ENCODE assay signal across 8 cellular contexts in the genomic region with DNA sequence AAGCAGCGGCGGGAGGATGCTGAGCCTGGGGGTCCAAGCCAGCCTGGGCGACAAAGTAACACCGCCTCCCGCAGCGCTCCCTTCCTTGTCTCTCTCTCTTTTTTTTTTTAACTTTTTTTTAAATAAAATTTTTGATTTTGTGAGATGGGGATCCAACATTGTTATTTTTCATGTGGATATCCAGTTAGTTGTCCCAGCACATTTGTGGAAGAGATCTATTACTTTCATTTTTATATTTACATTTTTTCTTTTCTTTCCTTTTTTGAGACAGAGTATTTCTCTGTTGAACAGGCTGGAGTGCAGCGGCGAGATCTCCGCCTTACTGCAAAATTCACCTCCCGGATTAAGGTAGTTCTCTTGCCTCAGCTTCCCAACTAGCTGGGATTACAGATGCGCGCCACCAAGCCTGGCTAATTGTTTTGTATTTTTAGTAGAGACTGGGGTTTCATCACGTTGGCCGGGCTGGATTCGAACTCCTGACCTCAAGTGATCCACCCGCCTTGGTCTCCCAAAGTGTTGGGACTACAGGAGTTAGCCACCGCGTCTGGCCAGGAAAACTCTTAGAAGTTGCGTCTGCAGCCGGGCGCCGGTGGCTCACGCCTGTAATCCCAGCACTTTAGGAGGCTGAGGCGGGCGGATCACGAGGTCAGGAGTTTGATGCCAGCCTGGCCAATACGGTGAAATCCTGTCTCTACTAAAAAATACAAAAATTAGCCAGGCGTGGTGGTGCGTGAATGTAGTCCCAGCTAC. TPM values are rescaled to one million over a fixed set of nuclear protein-coding genes. Genes with fewer than 3 reads are reported as not detected.
A peak's percentile ranks its signal among the peaks of the same experiment; 100 is the strongest.
DNase-seq lines count a peak whose midpoint lies in the region; ATAC-seq, FAIRE-seq and TF ChIP-seq lines count a peak whose summit lies in the region.

No MANE protein-coding gene starts in this region.

- peak overlapping the region; percentile 89 for H2AFZ ChIP-seq in GM12878 (ENCODE audit: control insufficient read depth, low read depth, low read length)

- H3K4me3 Mint-ChIP-seq in activated T-cell treated with anti-CD3 and anti-CD28 coated beads, Interleukin-2, amount 50 U/mL, for 72 hours: peak overlapping the region; percentile 96

- POLR2A ChIA-PET in GM12878 (lab: Charles Lee): interaction anchor here (0.7 kb wide), 1 partner anchor 20 kb away, joined by 3 read pairs; no protein-coding TSS in a partner anchor

- WGBS in GM12878 (ENCODE audit: insufficient coverage, insufficient replicate concordance, low lambda C conversion rate, missing lambda C conversion rate): 70% methylated on average over 29 of the region's 29 CpGs
- WGBS in lung, 2 donors: 53 to 58% methylated on average over 29 of the region's 29 CpGs
- 56 to 66% methylated on average over 29 of the region's 29 CpGs for WGBS in tibial nerve, 2 donors

- in situ Hi-C loops in GM12878 (cut with MboI): loop anchor here (5.0 kb wide), 1 partner anchor 86 kb away; a partner anchor contains a TSS

- CTCF ChIA-PET in GM12878 (lab: Yijun Ruan, JAX): no interaction called here

- peaks cover 22 to 26% of the 10 kb centered on the region in 2 donors for H3K36me3 Mint-ChIP-seq in activated T-cell treated with anti-CD3 and anti-CD28 coated beads, Interleukin-2, amount 50 U/mL, for 72 hours (ENCODE audit: insufficient read depth in 2 of 2)

- RAD21 ChIA-PET in GM12878 (lab: Charles Lee; ENCODE audit: unreplicated experiment): no interaction called here

- H4K20me1 ChIP-seq in GM12878 (ENCODE audit: control insufficient read depth, insufficient read depth): no peaks in the 10 kb centered on the region

- SMC1A ChIA-PET in GM12878 (lab: Charles Lee; ENCODE audit: uncharacterized antibody, unreplicated experiment): interaction anchor here (0.9 kb wide), 1 partner anchor 20 kb away, joined by 3 read pairs; a partner anchor contains a TSS

- peaks cover 0 to 12% of the 10 kb centered on the region in 2 donors for H3K9me3 Mint-ChIP-seq in activated T-cell treated with anti-CD3 and anti-CD28 coated beads, Interleukin-2, amount 50 U/mL, for 72 hours

- DNase-seq in activated T-cell treated with anti-CD3 and anti-CD28 coated beads, Interleukin-2, amount 50 U/mL, for 72 hours: no peak
- DNase-seq in activated T-cell treated with anti-CD3 and anti-CD28 coated beads for 4 hours: no peak
- DNase-seq in GM12878 (ENCODE audit: low read depth, low spot score): no peak
- no peak for DNase-seq in lung (ENCODE audit: low spot score)
- no peak for DNase-seq in tibial nerve (ENCODE audit: low spot score in 2 of 2)
- DNase-seq in stimulated activated CD4-positive, alpha-beta T cell treated with anti-CD3 and anti-CD28 coated beads, Interleukin-12 subunit alpha, Interleukin-12 subunit beta, amount 100 ng/mL, for 4 hours: no peak
- no peak for DNase-seq in NCI-H2029 (lab: John Stamatoyannopoulos, UW)
- DNase-seq in SK-N-DZ (ENCODE audit: low spot score): no peak

- TF ChIP-seq CTCF in GM12878 (IDR thresholded peaks at IDR 0.05 in 2 of 3, conservative IDR thresholded peaks at IDR 0.05 in 1 of 3; ENCODE audit: control insufficient read depth in 2 of 3, extremely low read depth in 1 of 3, insufficient read depth in 1 of 3, low read depth in 3 of 3, low read length in 3 of 3) (no peak), lung (IDR thresholded peaks at IDR 0.05; ENCODE audit: control extremely low read depth, extremely low read depth) (no peak), tibial nerve (IDR thresholded peaks at IDR 0.05) (no peak)

- peaks cover 25% of the 10 kb centered on the region for H3K4me1 Mint-ChIP-seq in activated T-cell treated with anti-CD3 and anti-CD28 coated beads, Interleukin-2, amount 50 U/mL, for 72 hours (ENCODE audit: low read depth)

- H3K9ac ChIP-seq in GM12878 (ENCODE audit: control insufficient read depth, insufficient read depth, low read length): peak overlapping the region; percentile 38; the same call in 1 of the 2 replicates

- no peak for TF ChIP-seq RAD21 in GM12878 (IDR thresholded peaks at IDR 0.05; ENCODE audit: insufficient read depth, low read depth, low read length)

- FAIRE-seq in GM12878 (lab: Jason Lieb, UNC): no peak

- no peaks in the 10 kb centered on the region for H3K27me3 ChIP-seq in GM12878 (replicated peaks in 1 of 2; ENCODE audit: control insufficient read depth in 2 of 2, insufficient read depth in 2 of 2, low read length in 1 of 2)
- no peaks in the 10 kb centered on the region for H3K27me3 ChIP-seq in lung (ENCODE audit: control insufficient read depth, insufficient read depth)
- no peaks in the 10 kb centered on the region for H3K27me3 ChIP-seq in tibial nerve

- intact Hi-C loops in GM12878 (cut with micrococcal nuclease; ENCODE audit: unreplicated experiment): no loop called here

- TF ChIP-seq EP300 in GM12878 (IDR thresholded peaks at IDR 0.05; ENCODE audit: borderline replicate concordance in 1 of 2, control insufficient read depth in 1 of 2, low read depth in 2 of 2, low read length in 2 of 2) (no peak), tibial nerve (IDR thresholded peaks at IDR 0.05) (no peak)

- H3K4me1 ChIP-seq in GM12878 (ENCODE audit: control insufficient read depth, insufficient read depth, low read length) (no peaks in the 10 kb centered on the region), lung (ENCODE audit: control insufficient read depth in 2 of 2, insufficient read depth in 2 of 2, low read length in 2 of 2) (peaks cover 0 to 2% of the 10 kb centered on the region in 2 donors), tibial nerve (peaks cover 0 to 17% (median 4%) of the 10 kb centered on the region in 4 donors)

- no peaks in the 10 kb centered on the region for H3K27me3 Mint-ChIP-seq in activated T-cell treated with anti-CD3 and anti-CD28 coated beads, Interleukin-2, amount 50 U/mL, for 72 hours (ENCODE audit: low read depth)

- H3K36me3 ChIP-seq in GM12878 (ENCODE audit: control insufficient read depth in 2 of 2, insufficient read depth in 2 of 2, low read length in 1 of 2): no peaks in the 10 kb centered on the region
- no peaks in the 10 kb centered on the region for H3K36me3 ChIP-seq in lung (ENCODE audit: control insufficient read depth in 2 of 2, insufficient read depth in 2 of 2, low read length in 2 of 2)
- H3K36me3 ChIP-seq in tibial nerve: peaks cover 0 to 3% (median 0%) of the 10 kb centered on the region in 3 donors

- H3K79me2 ChIP-seq in GM12878 (ENCODE audit: control insufficient read depth, insufficient read depth, low read length): peaks cover 4% of the 10 kb centered on the region

- H3K9me3 ChIP-seq in GM12878 (replicated peaks; ENCODE audit: control insufficient read depth, insufficient read depth, low read length) (peaks cover 2% of the 10 kb centered on the region; the same call in 1 of the 3 replicates), lung (ENCODE audit: control insufficient read depth in 2 of 2, insufficient read depth in 1 of 2, low read length in 1 of 2) (peaks cover 3 to 8% of the 10 kb centered on the region in 2 donors), tibial nerve (peaks cover 0 to 28% (median 5%) of the 10 kb centered on the region in 4 donors)

- peak overlapping the region; percentile 87 for H3K4me2 ChIP-seq in GM12878 (ENCODE audit: control insufficient read depth, insufficient read depth)

- H3K4me3 ChIP-seq in GM12878 (peak overlapping the region; percentile 90), lung (peak overlapping the region; percentile 49), tibial nerve (peak overlapping the region; percentile 50 to 86 (median 74))

- BruUV-seq in GM12878 (replicated peaks; lab: Mats Ljungman, UMichigan): no TSS peak

- no peak for TF ChIP-seq POLR2A in GM12878 (IDR thresholded peaks at IDR 0.05; ENCODE audit: low read depth, low read length)
- TF ChIP-seq POLR2A in tibial nerve (IDR thresholded peaks at IDR 0.05): no peak

- H3K27ac Mint-ChIP-seq in activated T-cell treated with anti-CD3 and anti-CD28 coated beads, Interleukin-2, amount 50 U/mL, for 72 hours: no peak overlapping the region

- ATAC-seq in activated T-cell treated with anti-CD3 and anti-CD28 coated beads, Interleukin-2, amount 50 U/mL, for 72 hours (replicated peaks in 1 of 2): no peak
- ATAC-seq in GM12878: peak; percentile 22; the same call in 2 of the 3 replicates
- ATAC-seq in lung (ENCODE audit: insufficient read depth, low FRiP score): no peak

- H3K27ac ChIP-seq in GM12878 (ENCODE audit: control insufficient read depth, insufficient read depth): peak overlapping the region; percentile 18; the same call in 1 of the 2 replicates
- peak overlapping the region in 1 of 2 donors; percentile 88 for H3K27ac ChIP-seq in lung (ENCODE audit: low read depth in 1 of 2, low read length in 1 of 2)
- H3K27ac ChIP-seq in tibial nerve: peak overlapping the region in 3 of 4 donors; percentile 69 to 96 (median 83)

RNA-seq across cellular contexts. Expression of a gene that starts 19.4 kb away (rescaled TPM):
- 10 to 100 TPM; 12.0 to 16.2 TPM for total RNA-seq in activated T-cell treated with anti-CD3 and anti-CD28 coated beads, Interleukin-2, amount 50 U/mL, for 72 hours
- 46.3 and 46.9 TPM in 2 replicates for total RNA-seq in GM12878 (2013; cell fraction: nucleolus; rRNA removed)
- 6.9 and 9.9 TPM in 2 replicates for total RNA-seq in GM12878 (2014; rRNA removed)
- total RNA-seq in GM12878 (2014; rRNA removed; fragmentation: Illumina TruSeq; extraction: Trizol): 15.6 and 16.0 TPM in 2 replicates
- 7.0 and 8.3 TPM in 2 replicates for total RNA-seq in GM12878 (2021)
- 3.7 TPM for polyA plus RNA-seq in GM12878 (2011; ENCODE audit: low read depth)
- 11.8 and 18.5 TPM in 2 replicates for polyA plus RNA-seq in GM12878 (2011; rRNA removed)
- 4.9 and 6.8 TPM in 2 replicates for polyA plus RNA-seq in GM12878 (2011; cell fraction: cytosol; rRNA removed)
- 15.7 and 17.3 TPM in 2 replicates for polyA plus RNA-seq in GM12878 (2011; cell fraction: nucleus; rRNA removed)
- polyA plus RNA-seq in GM12878 (2012): 6.0 and 7.9 TPM in 2 replicates
- 8.0 and 14.9 TPM in 2 replicates for polyA plus RNA-seq in GM12878 (2014; fragmentation: Illumina TruSeq; extraction: Trizol)
- 1 to 10 TPM; 4.4 to 6.6 TPM for polyA plus RNA-seq in GM12878 (2014; fragmentation: Nextera tagmentation; extraction: Ambion mirVana)
- 4.0 and 6.3 TPM in 2 replicates for polyA plus RNA-seq in GM12878 (2014; rRNA removed)
- 10 to 100 TPM in 1 of 2 experiments, 1 to 10 TPM in 1; 6.7 to 10.0 TPM for polyA plus RNA-seq in GM12878 (2016; fragmentation: Nextera tagmentation; extraction: Ambion mirVana)
- polyA minus RNA-seq in GM12878 (2011; rRNA and poly(A)+ RNA removed): 12.1 and 19.6 TPM in 2 replicates
- polyA minus RNA-seq in GM12878 (2011; cell fraction: cytosol; rRNA and poly(A)+ RNA removed): 8.7 TPM in 2 replicates
- 6.9 and 10.0 TPM in 2 replicates for polyA minus RNA-seq in GM12878 (2011; cell fraction: nucleus; rRNA and poly(A)+ RNA removed)
- 10 to 100 TPM; 10.2 to 20.9 TPM for total RNA-seq in lung
- 1 to 10 TPM; 2.9 to 3.7 TPM for polyA plus RNA-seq in lung
- 10 to 100 TPM in 3 of 4 donors, 1 to 10 TPM in 1; 3.7 to 23.0 (median 13.5) TPM for total RNA-seq in tibial nerve
- 2.7 and 5.3 TPM in 2 replicates for polyA plus RNA-seq in SK-N-DZ (2014; cell fraction: cytosol; rRNA removed)
- polyA plus RNA-seq in SK-N-DZ (2014; cell fraction: nucleus; rRNA removed): 1.7 and 3.9 TPM in 2 replicates

RNA-seq across cellular contexts. Expression of a gene that starts 20.1 kb away (rescaled TPM):
- total RNA-seq in activated T-cell treated with anti-CD3 and anti-CD28 coated beads, Interleukin-2, amount 50 U/mL, for 72 hours: 1 to 10 TPM; 5.9 to 8.0 TPM
- 11.4 and 12.7 TPM in 2 replicates for total RNA-seq in GM12878 (2013; cell fraction: nucleolus; rRNA removed)
- total RNA-seq in GM12878 (2014; rRNA removed) (3.3 and 4.5 TPM in 2 replicates), GM12878 (2014; rRNA removed; fragmentation: Illumina TruSeq; extraction: Trizol) (4.1 and 4.3 TPM in 2 replicates), GM12878 (2021) (2.8 and 3.5 TPM in 2 replicates), lung (10 to 100 TPM in 1 of 2 donors, 1 to 10 TPM in 1; 6.9 to 18.9 TPM), tibial nerve (1 to 10 TPM; 1.9 to 4.6 (median 2.9) TPM)
- 4.3 TPM for polyA plus RNA-seq in GM12878 (2011; ENCODE audit: low read depth)
- polyA plus RNA-seq in GM12878 (2011; rRNA removed) (3.4 and 5.0 TPM in 2 replicates), GM12878 (2014; fragmentation: Illumina TruSeq; extraction: Trizol) (3.7 and 5.1 TPM in 2 replicates), GM12878 (2014; fragmentation: Nextera tagmentation; extraction: Ambion mirVana) (under 1 TPM; 0.26 to 0.53 TPM), GM12878 (2014; rRNA removed) (2.1 and 2.3 TPM in 2 replicates), GM12878 (2016; fragmentation: Nextera tagmentation; extraction: Ambion mirVana) (1 to 10 TPM in 1 of 2 experiments, under 1 TPM in 1; 0.55 to 1.6 TPM), lung (1 to 10 TPM; 2.2 to 4.5 TPM)
- polyA plus RNA-seq in GM12878 (2011; cell fraction: cytosol; rRNA removed): 1.1 and 1.5 TPM in 2 replicates
- polyA plus RNA-seq in GM12878 (2011; cell fraction: nucleus; rRNA removed): 2.1 and 2.4 TPM in 2 replicates
- polyA plus RNA-seq in GM12878 (2012): 2.9 and 3.9 TPM in 2 replicates
- polyA minus RNA-seq in GM12878 (2011; rRNA and poly(A)+ RNA removed): 5.2 and 7.2 TPM in 2 replicates
- 2.0 and 3.3 TPM in 2 replicates for polyA minus RNA-seq in GM12878 (2011; cell fraction: cytosol; rRNA and poly(A)+ RNA removed)
- 2.5 and 4.5 TPM in 2 replicates for polyA minus RNA-seq in GM12878 (2011; cell fraction: nucleus; rRNA and poly(A)+ RNA removed)
- polyA plus RNA-seq in SK-N-DZ (2014; cell fraction: cytosol; rRNA removed): 0.66 and 0.78 TPM in 2 replicates
- 0.79 and 0.92 TPM in 2 replicates for polyA plus RNA-seq in SK-N-DZ (2014; cell fraction: nucleus; rRNA removed)

RNA-seq across cellular contexts. Expression of a gene that starts 45.9 kb away (rescaled TPM):
- total RNA-seq in activated T-cell treated with anti-CD3 and anti-CD28 coated beads, Interleukin-2, amount 50 U/mL, for 72 hours: 10 to 100 TPM in 1 of 2 donors, 1 to 10 TPM in 1; 9.9 to 13.0 TPM
- total RNA-seq in GM12878 (2013; cell fraction: nucleolus; rRNA removed): 26.7 and 27.0 TPM in 2 replicates
- total RNA-seq in GM12878 (2014; rRNA removed) (0.79 and 1.1 TPM in 2 replicates), GM12878 (2014; rRNA removed; fragmentation: Illumina TruSeq; extraction: Trizol) (1.3 and 1.8 TPM in 2 replicates), GM12878 (2021) (2.1 and 2.6 TPM in 2 replicates), lung (10 to 100 TPM; 16.2 to 34.6 TPM), tibial nerve (10 to 100 TPM in 3 of 4 donors, 1 to 10 TPM in 1; 1.5 to 32.4 (median 20.1) TPM)
- 1.4 TPM for polyA plus RNA-seq in GM12878 (2011; ENCODE audit: low read depth)
- polyA plus RNA-seq in GM12878 (2011; rRNA removed) (7.7 and 9.3 TPM in 2 replicates), GM12878 (2014; fragmentation: Illumina TruSeq; extraction: Trizol) (1.6 TPM in 1 of 2 replicates, not detected in the other), GM12878 (2014; fragmentation: Nextera tagmentation; extraction: Ambion mirVana) (1 to 10 TPM in 1 of 2 experiments, under 1 TPM in 1; 0.48 to 1.0 TPM), GM12878 (2014; rRNA removed) (2.7 and 3.0 TPM in 2 replicates), GM12878 (2016; fragmentation: Nextera tagmentation; extraction: Ambion mirVana) (1 to 10 TPM in 1 of 2 experiments, under 1 TPM in 1; 0.96 to 1.3 TPM), lung (1 to 10 TPM; 5.0 to 8.3 TPM)
- 5.6 and 7.0 TPM in 2 replicates for polyA plus RNA-seq in GM12878 (2011; cell fraction: cytosol; rRNA removed)
- 6.4 and 6.7 TPM in 2 replicates for polyA plus RNA-seq in GM12878 (2011; cell fraction: nucleus; rRNA removed)
- 1.5 and 2.1 TPM in 2 replicates for polyA plus RNA-seq in GM12878 (2012)
- 5.5 and 6.3 TPM in 2 replicates for polyA minus RNA-seq in GM12878 (2011; rRNA and poly(A)+ RNA removed)
- 2.4 and 2.5 TPM in 2 replicates for polyA minus RNA-seq in GM12878 (2011; cell fraction: cytosol; rRNA and poly(A)+ RNA removed)
- 3.7 and 7.0 TPM in 2 replicates for polyA minus RNA-seq in GM12878 (2011; cell fraction: nucleus; rRNA and poly(A)+ RNA removed)
- 5.7 and 8.1 TPM in 2 replicates for polyA plus RNA-seq in SK-N-DZ (2014; cell fraction: cytosol; rRNA removed)
- 2.8 and 12.4 TPM in 2 replicates for polyA plus RNA-seq in SK-N-DZ (2014; cell fraction: nucleus; rRNA removed)
